1 cellular context compared by ENCODE assay signal in the genomic region with DNA sequence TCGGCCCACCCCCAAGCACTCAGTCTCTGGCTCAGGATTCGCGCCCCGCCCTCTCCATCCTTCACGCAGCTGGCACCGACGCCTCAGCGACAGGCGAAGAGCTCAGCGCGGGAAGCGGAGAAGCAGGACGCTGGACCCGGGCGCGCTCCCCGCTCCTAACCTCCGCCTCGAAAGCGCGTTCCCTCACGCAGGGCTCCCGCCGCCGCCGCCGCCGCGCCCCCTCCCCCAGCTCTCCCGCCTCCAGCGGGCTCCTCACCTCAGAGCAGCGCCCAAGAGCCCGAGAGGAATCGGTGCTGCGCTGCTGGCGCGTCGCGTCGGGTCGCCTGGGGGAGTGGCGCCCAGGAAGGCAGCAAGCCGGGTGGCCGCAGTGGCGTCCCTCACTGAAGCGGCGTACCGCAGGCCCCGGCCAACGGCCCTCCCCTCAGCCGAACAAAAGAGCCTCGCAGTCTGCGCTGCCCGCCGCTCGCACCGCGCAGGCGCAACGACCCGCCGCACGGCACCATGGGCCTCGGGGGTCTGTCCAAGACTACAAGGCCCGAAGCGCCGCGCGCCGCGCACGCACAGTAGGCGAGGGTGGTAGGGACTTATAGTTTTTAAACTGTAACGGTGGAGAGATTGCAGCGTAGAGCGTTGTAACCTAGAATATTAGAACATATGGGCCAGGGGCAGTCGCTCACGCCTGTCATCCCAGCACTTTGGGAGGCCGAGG.
A peak's percentile ranks its signal among the peaks of the same experiment; 100 is the strongest.
TF ChIP-seq lines count a peak whose summit lies in the region.

Gene CBX1 (minus strand): TSS at position 467 of the 709 bp plus-strand sequence. CDS start 24,474 bp downstream, outside the sequence.

TF ChIP-seq in K562, 482 proteins besides CTCF, POLR2A, EP300 and RAD21 (continued from another document):
- TF ChIP-seq MITF (IDR thresholded peaks at IDR 0.05): no peak
- TF ChIP-seq ZNF280B (CRISPR knock-in tag; IDR thresholded peaks at IDR 0.05): no peak
- peak; percentile 80 for TF ChIP-seq RB1 (IDR thresholded peaks at IDR 0.05; ENCODE audit: low read depth)
- TF ChIP-seq BHLHE40 (IDR thresholded peaks at IDR 0.05; ENCODE audit: low read length): no peak
- TF ChIP-seq EGR1 (conservative IDR thresholded peaks at IDR 0.05): no peak
- peak; percentile 95 for TF ChIP-seq RBM25 (IDR thresholded peaks at IDR 0.05; ENCODE audit: low read depth, low read length, severe bottlenecking)
- TF ChIP-seq, protein P1, sequence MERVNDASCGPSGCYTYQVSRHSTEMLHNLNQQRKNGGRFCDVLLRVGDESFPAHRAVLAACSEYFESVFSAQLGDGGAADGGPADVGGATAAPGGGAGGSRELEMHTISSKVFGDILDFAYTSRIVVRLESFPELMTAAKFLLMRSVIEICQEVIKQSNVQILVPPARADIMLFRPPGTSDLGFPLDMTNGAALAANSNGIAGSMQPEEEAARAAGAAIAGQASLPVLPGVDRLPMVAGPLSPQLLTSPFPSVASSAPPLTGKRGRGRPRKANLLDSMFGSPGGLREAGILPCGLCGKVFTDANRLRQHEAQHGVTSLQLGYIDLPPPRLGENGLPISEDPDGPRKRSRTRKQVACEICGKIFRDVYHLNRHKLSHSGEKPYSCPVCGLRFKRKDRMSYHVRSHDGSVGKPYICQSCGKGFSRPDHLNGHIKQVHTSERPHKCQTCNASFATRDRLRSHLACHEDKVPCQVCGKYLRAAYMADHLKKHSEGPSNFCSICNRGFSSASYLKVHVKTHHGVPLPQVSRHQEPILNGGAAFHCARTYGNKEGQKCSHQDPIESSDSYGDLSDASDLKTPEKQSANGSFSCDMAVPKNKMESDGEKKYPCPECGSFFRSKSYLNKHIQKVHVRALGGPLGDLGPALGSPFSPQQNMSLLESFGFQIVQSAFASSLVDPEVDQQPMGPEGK (CRISPR knock-in tag; IDR thresholded peaks at IDR 0.05; ENCODE audit: borderline replicate concordance): no peak
- TF ChIP-seq, protein P2, sequence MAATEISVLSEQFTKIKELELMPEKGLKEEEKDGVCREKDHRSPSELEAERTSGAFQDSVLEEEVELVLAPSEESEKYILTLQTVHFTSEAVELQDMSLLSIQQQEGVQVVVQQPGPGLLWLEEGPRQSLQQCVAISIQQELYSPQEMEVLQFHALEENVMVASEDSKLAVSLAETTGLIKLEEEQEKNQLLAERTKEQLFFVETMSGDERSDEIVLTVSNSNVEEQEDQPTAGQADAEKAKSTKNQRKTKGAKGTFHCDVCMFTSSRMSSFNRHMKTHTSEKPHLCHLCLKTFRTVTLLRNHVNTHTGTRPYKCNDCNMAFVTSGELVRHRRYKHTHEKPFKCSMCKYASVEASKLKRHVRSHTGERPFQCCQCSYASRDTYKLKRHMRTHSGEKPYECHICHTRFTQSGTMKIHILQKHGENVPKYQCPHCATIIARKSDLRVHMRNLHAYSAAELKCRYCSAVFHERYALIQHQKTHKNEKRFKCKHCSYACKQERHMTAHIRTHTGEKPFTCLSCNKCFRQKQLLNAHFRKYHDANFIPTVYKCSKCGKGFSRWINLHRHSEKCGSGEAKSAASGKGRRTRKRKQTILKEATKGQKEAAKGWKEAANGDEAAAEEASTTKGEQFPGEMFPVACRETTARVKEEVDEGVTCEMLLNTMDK (IDR thresholded peaks at IDR 0.05; ENCODE audit: borderline replicate concordance, insufficient read depth, low read depth, low read length, poor library complexity, severe bottlenecking): no peak
- TF ChIP-seq U2AF1 (optimal IDR thresholded peaks at IDR 0.05; ENCODE audit: low read depth, low read length): peak; percentile 80
- TF ChIP-seq, protein P3, sequence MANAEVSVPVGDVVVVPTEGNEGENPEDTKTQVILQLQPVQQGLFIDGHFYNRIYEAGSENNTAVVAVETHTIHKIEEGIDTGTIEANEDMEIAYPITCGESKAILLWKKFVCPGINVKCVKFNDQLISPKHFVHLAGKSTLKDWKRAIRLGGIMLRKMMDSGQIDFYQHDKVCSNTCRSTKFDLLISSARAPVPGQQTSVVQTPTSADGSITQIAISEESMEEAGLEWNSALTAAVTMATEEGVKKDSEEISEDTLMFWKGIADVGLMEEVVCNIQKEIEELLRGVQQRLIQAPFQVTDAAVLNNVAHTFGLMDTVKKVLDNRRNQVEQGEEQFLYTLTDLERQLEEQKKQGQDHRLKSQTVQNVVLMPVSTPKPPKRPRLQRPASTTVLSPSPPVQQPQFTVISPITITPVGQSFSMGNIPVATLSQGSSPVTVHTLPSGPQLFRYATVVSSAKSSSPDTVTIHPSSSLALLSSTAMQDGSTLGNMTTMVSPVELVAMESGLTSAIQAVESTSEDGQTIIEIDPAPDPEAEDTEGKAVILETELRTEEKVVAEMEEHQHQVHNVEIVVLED (CRISPR knock-in tag; IDR thresholded peaks at IDR 0.05): peak; percentile 78
- 0 out of 2 replicates have a peak, but pooled peaks have one; percentile 83 for TF ChIP-seq LCOR (CRISPR knock-in tag; IDR thresholded peaks at IDR 0.05)
- no peak for TF ChIP-seq ZBED1 (IDR thresholded peaks at IDR 0.05)
- TF ChIP-seq TGIF2 (CRISPR knock-in tag; IDR thresholded peaks at IDR 0.05): no peak
- peak; percentile 94 for TF ChIP-seq CXXC5 (CRISPR knock-in tag; IDR thresholded peaks at IDR 0.05)
- peak; percentile 44 for TF ChIP-seq TBP (optimal IDR thresholded peaks at IDR 0.05; ENCODE audit: low read depth, low read length)
- no peak for TF ChIP-seq SIN3B (IDR thresholded peaks at IDR 0.05; ENCODE audit: low read depth)
- no peak for TF ChIP-seq CREBBP (IDR thresholded peaks at IDR 0.05; ENCODE audit: low read depth, low read length)
- TF ChIP-seq USF2 (CRISPR knock-in tag; IDR thresholded peaks at IDR 0.05): no peak
- TF ChIP-seq E2F4 (CRISPR knock-in tag; IDR thresholded peaks at IDR 0.05; ENCODE audit: low read depth): no peak
- TF ChIP-seq POLR2B (IDR thresholded peaks at IDR 0.05; ENCODE audit: low read depth, partially characterized antibody): peak; percentile 39
- no peak; the same call in 1 of the 2 replicates for TF ChIP-seq ZNF121 (CRISPR knock-in tag; conservative IDR thresholded peaks at IDR 0.05)
- TF ChIP-seq, protein P4, sequence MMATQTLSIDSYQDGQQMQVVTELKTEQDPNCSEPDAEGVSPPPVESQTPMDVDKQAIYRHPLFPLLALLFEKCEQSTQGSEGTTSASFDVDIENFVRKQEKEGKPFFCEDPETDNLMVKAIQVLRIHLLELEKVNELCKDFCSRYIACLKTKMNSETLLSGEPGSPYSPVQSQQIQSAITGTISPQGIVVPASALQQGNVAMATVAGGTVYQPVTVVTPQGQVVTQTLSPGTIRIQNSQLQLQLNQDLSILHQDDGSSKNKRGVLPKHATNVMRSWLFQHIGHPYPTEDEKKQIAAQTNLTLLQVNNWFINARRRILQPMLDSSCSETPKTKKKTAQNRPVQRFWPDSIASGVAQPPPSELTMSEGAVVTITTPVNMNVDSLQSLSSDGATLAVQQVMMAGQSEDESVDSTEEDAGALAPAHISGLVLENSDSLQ (IDR thresholded peaks at IDR 0.05): peak; percentile 35; the same call in 1 of the 2 replicates
- TF ChIP-seq, protein P5, sequence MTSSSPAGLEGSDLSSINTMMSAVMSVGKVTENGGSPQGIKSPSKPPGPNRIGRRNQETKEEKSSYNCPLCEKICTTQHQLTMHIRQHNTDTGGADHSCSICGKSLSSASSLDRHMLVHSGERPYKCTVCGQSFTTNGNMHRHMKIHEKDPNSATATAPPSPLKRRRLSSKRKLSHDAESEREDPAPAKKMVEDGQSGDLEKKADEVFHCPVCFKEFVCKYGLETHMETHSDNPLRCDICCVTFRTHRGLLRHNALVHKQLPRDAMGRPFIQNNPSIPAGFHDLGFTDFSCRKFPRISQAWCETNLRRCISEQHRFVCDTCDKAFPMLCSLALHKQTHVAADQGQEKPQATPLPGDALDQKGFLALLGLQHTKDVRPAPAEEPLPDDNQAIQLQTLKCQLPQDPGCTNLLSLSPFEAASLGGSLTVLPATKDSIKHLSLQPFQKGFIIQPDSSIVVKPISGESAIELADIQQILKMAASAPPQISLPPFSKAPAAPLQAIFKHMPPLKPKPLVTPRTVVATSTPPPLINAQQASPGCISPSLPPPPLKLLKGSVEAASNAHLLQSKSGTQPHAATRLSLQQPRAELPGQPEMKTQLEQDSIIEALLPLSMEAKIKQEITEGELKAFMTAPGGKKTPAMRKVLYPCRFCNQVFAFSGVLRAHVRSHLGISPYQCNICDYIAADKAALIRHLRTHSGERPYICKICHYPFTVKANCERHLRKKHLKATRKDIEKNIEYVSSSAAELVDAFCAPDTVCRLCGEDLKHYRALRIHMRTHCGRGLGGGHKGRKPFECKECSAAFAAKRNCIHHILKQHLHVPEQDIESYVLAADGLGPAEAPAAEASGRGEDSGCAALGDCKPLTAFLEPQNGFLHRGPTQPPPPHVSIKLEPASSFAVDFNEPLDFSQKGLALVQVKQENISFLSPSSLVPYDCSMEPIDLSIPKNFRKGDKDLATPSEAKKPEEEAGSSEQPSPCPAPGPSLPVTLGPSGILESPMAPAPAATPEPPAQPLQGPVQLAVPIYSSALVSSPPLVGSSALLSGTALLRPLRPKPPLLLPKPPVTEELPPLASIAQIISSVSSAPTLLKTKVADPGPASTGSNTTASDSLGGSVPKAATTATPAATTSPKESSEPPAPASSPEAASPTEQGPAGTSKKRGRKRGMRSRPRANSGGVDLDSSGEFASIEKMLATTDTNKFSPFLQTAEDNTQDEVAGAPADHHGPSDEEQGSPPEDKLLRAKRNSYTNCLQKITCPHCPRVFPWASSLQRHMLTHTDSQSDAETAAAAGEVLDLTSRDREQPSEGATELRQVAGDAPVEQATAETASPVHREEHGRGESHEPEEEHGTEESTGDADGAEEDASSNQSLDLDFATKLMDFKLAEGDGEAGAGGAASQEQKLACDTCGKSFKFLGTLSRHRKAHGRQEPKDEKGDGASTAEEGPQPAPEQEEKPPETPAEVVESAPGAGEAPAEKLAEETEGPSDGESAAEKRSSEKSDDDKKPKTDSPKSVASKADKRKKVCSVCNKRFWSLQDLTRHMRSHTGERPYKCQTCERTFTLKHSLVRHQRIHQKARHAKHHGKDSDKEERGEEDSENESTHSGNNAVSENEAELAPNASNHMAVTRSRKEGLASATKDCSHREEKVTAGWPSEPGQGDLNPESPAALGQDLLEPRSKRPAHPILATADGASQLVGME (CRISPR knock-in tag; IDR thresholded peaks at IDR 0.05): no peak
